In the genomic region with DNA sequence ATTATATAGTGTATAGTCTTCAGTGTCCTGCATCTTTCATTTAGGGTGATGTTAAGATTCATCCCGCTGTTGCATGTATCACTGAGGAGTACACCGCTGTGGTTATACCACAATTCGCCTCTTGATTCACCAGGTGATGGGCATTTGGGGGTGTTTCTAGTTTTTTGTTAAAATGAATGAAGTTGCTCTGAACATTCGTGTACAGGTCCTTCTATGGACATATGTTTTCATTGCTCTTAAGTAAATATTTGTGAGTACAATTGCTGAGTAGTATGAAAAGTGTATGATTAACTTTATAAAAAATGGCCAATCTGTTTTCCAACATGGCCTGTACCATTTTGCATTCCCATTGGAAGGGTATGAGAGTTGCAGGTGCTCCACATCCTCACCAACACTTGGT, we compare ENCODE assay signal across 16 cellular contexts.
DNase-seq lines count a peak whose midpoint lies in the region; ATAC-seq and TF ChIP-seq lines count a peak whose summit lies in the region.
"Had no signal": no experiment of that assay in that cellular context is flagged by ENCODE, and none has a peak within 500 bp of the region (broad histone marks: within the 10 kb centered on the region; RNA-seq: fewer than 3 reads in every experiment).

No MANE protein-coding gene starts in this region.

- no peak overlapping the region for H4K5ac ChIP-seq in mesendoderm (ENCODE audit: low read length)

- H3K9ac ChIP-seq in mesendoderm (ENCODE audit: low read length): no peak overlapping the region

- no peak overlapping the region for H3K18ac ChIP-seq in mesendoderm (ENCODE audit: low read length)

- no peak overlapping the region for H3K4me3 ChIP-seq in RWPE2 (ENCODE audit: severe bottlenecking)
- no peak overlapping the region for H3K4me3 ChIP-seq in mesendoderm (ENCODE audit: low read length)
- H3K4me3 ChIP-seq: GM23338 had no signal

- no peaks in the 10 kb centered on the region for H3K79me2 ChIP-seq in mesendoderm (ENCODE audit: control insufficient read depth, insufficient read depth, low read length)

- no CpG with 5 or more reads among the region's 4 CpGs for WGBS in mesendoderm (ENCODE audit: extremely low coverage, insufficient coverage, low lambda C conversion rate)

- H4K8ac ChIP-seq in mesendoderm (ENCODE audit: low read depth, low read length): no peak overlapping the region

- no peak overlapping the region for H2BK15ac ChIP-seq in mesendoderm (replicated peaks; ENCODE audit: low read depth)

- no peak for ATAC-seq in RWPE2 (ENCODE audit: low read depth)
- ATAC-seq: GM23338, HCT116 had no signal

- no peaks in the 10 kb centered on the region for H3K9me3 ChIP-seq in RWPE2 (ENCODE audit: severe bottlenecking)

- no peaks in the 10 kb centered on the region for H3K79me1 ChIP-seq in mesendoderm (ENCODE audit: low read length)

- H2BK120ac ChIP-seq in mesendoderm (ENCODE audit: low read depth, low read length): no peak overlapping the region

- DNase-seq in DMS53 treated with DMSO at 0.1 percent for 48 hours (lab: John Stamatoyannopoulos, UW; ENCODE audit: unreplicated experiment) (peak; percentile 3), RWPE2 (ENCODE audit: low spot score) (no peak), epithelial cell of prostate (ENCODE audit: low read depth, low spot score) (no peak), GM10266 (ENCODE audit: extremely low spot score) (no peak), mesendoderm (no peak), NCI-H128 (lab: John Stamatoyannopoulos, UW; ENCODE audit: unreplicated experiment) (no peak)
- DNase-seq: C1 segment of cervical spinal cord; Calu3; CD4-positive, alpha-beta memory T cell; COR-L47; DMS79; EL; GDM1; H9 had no signal

- H3K36me3 ChIP-seq in RWPE2 (ENCODE audit: low read depth) (peaks cover 6% of the 10 kb centered on the region; the same call in 1 of the 2 replicates), mesendoderm (ENCODE audit: control insufficient read depth, insufficient read depth, low read length) (no peaks in the 10 kb centered on the region)

- H3K4ac ChIP-seq in mesendoderm (ENCODE audit: low read depth, low read length): no peak overlapping the region

- H3K27me3 ChIP-seq in RWPE2 (ENCODE audit: insufficient read depth, poor library complexity, severe bottlenecking) (no peaks in the 10 kb centered on the region), mesendoderm (ENCODE audit: insufficient read depth, low read length, poor library complexity) (no peaks in the 10 kb centered on the region)

- H3K4me1 ChIP-seq in RWPE2 (ENCODE audit: insufficient read depth, poor library complexity, severe bottlenecking) (peaks cover 22% of the 10 kb centered on the region), mesendoderm (ENCODE audit: control insufficient read depth, low read depth, low read length) (no peaks in the 10 kb centered on the region)

- H3K4me2 ChIP-seq in mesendoderm (ENCODE audit: low read length): no peak overlapping the region
- H3K4me2 ChIP-seq: GM23338 had no signal

- H3K27ac ChIP-seq in RWPE2 (ENCODE audit: poor library complexity, severe bottlenecking) (peak overlapping the region; percentile 81), epithelial cell of prostate (peak overlapping the region; percentile 85), mesendoderm (ENCODE audit: low read depth, low read length) (no peak overlapping the region)

- TF ChIP-seq CTCF in RWPE2 (IDR thresholded peaks at IDR 0.05; ENCODE audit: poor library complexity, severe bottlenecking) (no peak), GM10266 (IDR thresholded peaks at IDR 0.05; ENCODE audit: control insufficient read depth, insufficient read depth, low read depth, missing control alignments) (no peak)

- no peak overlapping the region for H2BK5ac ChIP-seq in mesendoderm (ENCODE audit: low read length)

- no peak overlapping the region for H2AK5ac ChIP-seq in mesendoderm (ENCODE audit: low read length)

- H3K56ac ChIP-seq in mesendoderm (ENCODE audit: low read length): no peak overlapping the region

- H3K23ac ChIP-seq in mesendoderm (ENCODE audit: low read length): no peak overlapping the region
